In genomic region chr7:49706106-49706505, GRCh38 we compare ENCODE assay signal across 34 cellular contexts.
"Had no signal": no experiment of that assay in that cellular context is flagged by ENCODE, and none has a peak within 500 bp of the region (broad histone marks: within the 10 kb centered on the region; RNA-seq: fewer than 3 reads in every experiment).

No MANE protein-coding gene starts in this region.

- DNase-seq: Karpas-422, Kasumi-1, KBM-7, KG1, MG63, MM.1S, MV-4-11, NCI-H1048, NCI-H1092, NCI-H1092 treated with DMSO at 0.1 percent for 48 hours, NCI-H1105, NCI-H1105 treated with DMSO at 0.1 percent for 48 hours, NCI-H1417 treated with DMSO at 0.1 percent for 48 hours, NCI-H1436, NCI-H1436 treated with DMSO at 0.1 percent for 48 hours, NCI-H146, NCI-H1694, NCI-H1694 treated with DMSO at 0.1 percent for 48 hours, NCI-H187, NCI-H187 treated with DMSO at 0.1 percent for 48 hours, NCI-H1930, NCI-H2029, NCI-H2029 treated with DMSO at 0.1 percent for 48 hours, NCI-H2081, NCI-H2081 treated with DMSO at 0.1 percent for 48 hours, NCI-H2107, NCI-H2171, NCI-H2171 treated with DMSO at 0.1 percent for 48 hours, NCI-H2227 treated with DMSO at 0.1 percent for 48 hours, NCI-H226, NCI-H345, NCI-H446, NCI-H446 treated with DMSO at 0.1 percent for 48 hours had no signal

- H3K4me2 ChIP-seq: KMS-11 had no signal

- H3K9me3 ChIP-seq: MG63 had no signal

- H3K4me3 ChIP-seq: MG63 had no signal

- H3K36me3 ChIP-seq: MG63 had no signal

- H3K27me3 ChIP-seq: MG63 had no signal

- H3K27ac ChIP-seq: KMS-11 had no signal
